1 cellular context compared by ENCODE assay signal in genomic region chr16:74608944-74609343, GRCh38.
TF ChIP-seq lines count a peak whose summit lies in the region.

No MANE protein-coding gene starts in this region.

TF ChIP-seq in WTC11, 78 proteins besides CTCF, POLR2A, EP300 and RAD21 (continued from another document):
- TF ChIP-seq STAT6 (CRISPR knock-in tag; conservative IDR thresholded peaks at IDR 0.05; ENCODE audit: low read depth) (no peak), ZNF416 (CRISPR knock-in tag; IDR thresholded peaks at IDR 0.05) (no peak), CREM (CRISPR knock-in tag; IDR thresholded peaks at IDR 0.05) (no peak), MYBL2 (CRISPR knock-in tag; IDR thresholded peaks at IDR 0.05) (no peak)
- TF ChIP-seq, protein P1, sequence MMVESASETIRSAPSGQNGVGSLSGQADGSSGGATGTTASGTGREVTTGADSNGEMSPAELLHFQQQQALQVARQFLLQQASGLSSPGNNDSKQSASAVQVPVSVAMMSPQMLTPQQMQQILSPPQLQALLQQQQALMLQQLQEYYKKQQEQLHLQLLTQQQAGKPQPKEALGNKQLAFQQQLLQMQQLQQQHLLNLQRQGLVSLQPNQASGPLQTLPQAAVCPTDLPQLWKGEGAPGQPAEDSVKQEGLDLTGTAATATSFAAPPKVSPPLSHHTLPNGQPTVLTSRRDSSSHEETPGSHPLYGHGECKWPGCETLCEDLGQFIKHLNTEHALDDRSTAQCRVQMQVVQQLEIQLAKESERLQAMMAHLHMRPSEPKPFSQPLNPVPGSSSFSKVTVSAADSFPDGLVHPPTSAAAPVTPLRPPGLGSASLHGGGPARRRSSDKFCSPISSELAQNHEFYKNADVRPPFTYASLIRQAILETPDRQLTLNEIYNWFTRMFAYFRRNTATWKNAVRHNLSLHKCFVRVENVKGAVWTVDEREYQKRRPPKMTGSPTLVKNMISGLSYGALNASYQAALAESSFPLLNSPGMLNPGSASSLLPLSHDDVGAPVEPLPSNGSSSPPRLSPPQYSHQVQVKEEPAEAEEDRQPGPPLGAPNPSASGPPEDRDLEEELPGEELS (CRISPR knock-in tag; IDR thresholded peaks at IDR 0.05), result no peak
